In the genomic region with DNA sequence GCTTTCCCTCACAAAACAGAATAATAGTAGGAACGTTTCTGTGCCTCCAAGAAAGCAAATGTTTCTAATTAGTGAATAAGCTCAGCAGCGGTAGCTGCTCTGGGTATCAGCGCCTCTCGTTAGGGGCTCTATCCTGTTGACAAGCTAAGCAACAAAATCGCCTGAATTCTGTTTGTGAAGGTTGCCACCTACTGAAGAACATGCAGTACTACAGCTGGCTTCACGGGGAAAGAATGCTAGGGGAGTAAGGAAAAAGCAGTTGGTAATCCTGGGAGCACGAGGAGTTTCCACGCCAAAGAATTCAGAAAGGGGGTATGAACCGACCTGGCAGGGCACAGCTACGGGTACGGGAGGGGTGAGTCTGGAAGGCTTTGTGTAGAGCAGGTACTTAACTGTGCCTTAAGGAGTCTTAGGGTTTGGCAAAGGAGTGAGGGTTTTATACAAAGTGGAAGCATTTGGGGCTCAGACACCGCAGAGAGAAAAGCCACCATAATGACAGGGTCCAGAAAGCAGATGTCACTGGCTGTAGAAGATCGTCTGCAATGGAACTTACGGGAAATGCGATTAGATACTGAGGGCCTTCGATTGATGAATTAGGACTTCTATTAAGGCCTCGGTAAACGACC, we compare ENCODE assay signal across 7 cellular contexts.
DNase-seq lines count a peak whose midpoint lies in the region; ATAC-seq and TF ChIP-seq lines count a peak whose summit lies in the region.

No MANE protein-coding gene starts in this region.

- H3K4me2 ChIP-seq in HCT116 (ENCODE audit: low read length): peak overlapping the region; percentile 56

- H3K27me3 ChIP-seq in HCT116 (ENCODE audit: insufficient read depth, low read length) (no peaks in the 10 kb centered on the region), MG63 (peaks cover 3% of the 10 kb centered on the region; the same call in 1 of the 2 replicates), adipocyte (replicated peaks; ENCODE audit: control insufficient read depth, insufficient read depth, low read length) (no peaks in the 10 kb centered on the region)

- BruUV-seq in HCT116 (replicated peaks; lab: Mats Ljungman, UMichigan): no TSS peak

- H3K9me3 Mint-ChIP-seq in progenitor cell of endocrine pancreas (ENCODE audit: low read depth): no peaks in the 10 kb centered on the region

- H3K36me3 Mint-ChIP-seq in progenitor cell of endocrine pancreas (ENCODE audit: insufficient read depth): no peaks in the 10 kb centered on the region

- H3K9ac ChIP-seq in HCT116 (ENCODE audit: low read length) (no peak overlapping the region), adipocyte (ENCODE audit: low read length) (no peak overlapping the region)

- TF ChIP-seq CTCF in GM12865 (IDR thresholded peaks at IDR 0.05; ENCODE audit: insufficient read depth, low read depth, low read length, missing control alignments) (peak; percentile 81), HCT116 (IDR thresholded peaks at IDR 0.05 in 2 of 3, conservative IDR thresholded peaks at IDR 0.05 in 1 of 3; ENCODE audit: borderline replicate concordance in 1 of 3, insufficient read depth in 1 of 3, low read depth in 2 of 3, low read length in 2 of 3) (peak; percentile 67 to 88 (median 85)), progenitor cell of endocrine pancreas (IDR thresholded peaks at IDR 0.05; ENCODE audit: unreplicated experiment) (peak; percentile 83)

- H3K9me3 ChIP-seq in HCT116 (ENCODE audit: control insufficient read depth in 1 of 2, insufficient read depth in 1 of 2, low read depth in 1 of 2, low read length in 2 of 2) (no peaks in the 10 kb centered on the region), MG63 (peaks cover 6% of the 10 kb centered on the region), adipocyte (ENCODE audit: control insufficient read depth, low read length) (no peaks in the 10 kb centered on the region)

- DNase-seq in GM12865 (ENCODE audit: low read depth) (peak; percentile 63), HCT116 (ENCODE audit: low read depth, low spot score) (peak; percentile 60), MG63 (peak; percentile 92), SHP77 treated with DMSO at 0.1 percent for 48 hours (lab: John Stamatoyannopoulos, UW) (peak; percentile 16), adipocyte (ENCODE audit: low read depth) (peak; percentile 92), left cardiac atrium (peak; percentile 36), progenitor cell of endocrine pancreas (ENCODE audit: low spot score, unreplicated experiment) (peak; percentile 51)

- POLR2A ChIA-PET in HCT116 (lab: Charles Lee): no interaction called here

- RAD21 ChIA-PET in HCT116 (lab: Charles Lee; ENCODE audit: low non-redundant PET in 1 of 2, low total read pairs in 2 of 2, uncharacterized antibody in 2 of 2, unreplicated experiment in 2 of 2): interaction anchor here in 1 of 2 experiments (0.7 kb wide), 1 partner anchor 329 kb away, joined by 3 read pairs; no protein-coding TSS in a partner anchor

- H3K4me3 Mint-ChIP-seq in progenitor cell of endocrine pancreas (ENCODE audit: low read depth): no peak overlapping the region

- H3K36me3 ChIP-seq in HCT116 (ENCODE audit: control insufficient read depth in 1 of 2, insufficient read depth in 2 of 2, low read length in 2 of 2): no peaks in the 10 kb centered on the region
- H3K36me3 ChIP-seq in MG63: no peaks in the 10 kb centered on the region
- H3K36me3 ChIP-seq in adipocyte (ENCODE audit: control insufficient read depth, insufficient read depth, low read length, severe bottlenecking): no peaks in the 10 kb centered on the region

- no peaks in the 10 kb centered on the region for H3K79me2 ChIP-seq in HCT116 (ENCODE audit: insufficient read depth, low read length)

- H3K4me3 ChIP-seq in GM12865 (ENCODE audit: low read depth, low read length) (no peak overlapping the region), HCT116 (replicated peaks in 1 of 2; ENCODE audit: low read depth in 1 of 2, low read length in 2 of 2) (no peak overlapping the region; a peak in 1 of 4 replicates), MG63 (peak overlapping the region; percentile 13), adipocyte (ENCODE audit: low read length) (peak overlapping the region; percentile 45)

- H3K4me1 ChIP-seq in HCT116 (ENCODE audit: control insufficient read depth in 1 of 2, insufficient read depth in 2 of 2, low read length in 2 of 2) (peaks cover 0 to 16% of the 10 kb centered on the region in 2 experiments; a peak in 2 of 4 replicates), adipocyte (ENCODE audit: control insufficient read depth, insufficient read depth, low read length) (no peaks in the 10 kb centered on the region)

- no peak overlapping the region for H3K27ac ChIP-seq in HCT116 (ENCODE audit: low read depth, low read length)

- CTCF ChIA-PET in HCT116 (lab: Charles Lee): interaction anchor here (0.6 to 1.5 kb wide), 17 partner anchors 8 to 693 kb away, joined by 3 to 9 read pairs (median 4); no protein-coding TSS in a partner anchor

- TF ChIP-seq RAD21 in HCT116 (IDR thresholded peaks at IDR 0.05; ENCODE audit: low read depth): peak; percentile 78

- peaks cover 6% of the 10 kb centered on the region for H3K4me1 Mint-ChIP-seq in progenitor cell of endocrine pancreas (ENCODE audit: low read depth)

- H3K27ac Mint-ChIP-seq in progenitor cell of endocrine pancreas: peak overlapping the region; percentile 69

- no peaks in the 10 kb centered on the region for H3K27me3 Mint-ChIP-seq in progenitor cell of endocrine pancreas

- intact Hi-C loops in HCT116 (cut with micrococcal nuclease): loop anchor here (2.0 to 5.0 kb wide), 3 partner anchors 30 to 288 kb away; no protein-coding TSS in a partner anchor
- intact Hi-C loops in left cardiac atrium (cut with DNase I): loop anchor here (5.0 kb wide), 2 partner anchors 33 to 52 kb away; no protein-coding TSS in a partner anchor

- H4K20me1 ChIP-seq in HCT116 (ENCODE audit: insufficient read depth): no peaks in the 10 kb centered on the region

- peak overlapping the region; percentile 87 for H2AFZ ChIP-seq in HCT116 (ENCODE audit: low read depth, low read length, poor library complexity, severe bottlenecking)

- no peak for TF ChIP-seq POLR2A in HCT116 (IDR thresholded peaks at IDR 0.05; ENCODE audit: borderline replicate concordance, extremely low read depth, insufficient read depth, insufficient read length)

- no peaks in the 10 kb centered on the region for H3K9me2 ChIP-seq in HCT116 (ENCODE audit: insufficient read depth)

- peak; percentile 93 for ATAC-seq in HCT116
- peak; percentile 86 to 90 for ATAC-seq in left cardiac atrium

TF ChIP-seq in HCT116, 20 proteins besides CTCF, POLR2A, EP300 and RAD21:
- TF ChIP-seq, protein P1, sequence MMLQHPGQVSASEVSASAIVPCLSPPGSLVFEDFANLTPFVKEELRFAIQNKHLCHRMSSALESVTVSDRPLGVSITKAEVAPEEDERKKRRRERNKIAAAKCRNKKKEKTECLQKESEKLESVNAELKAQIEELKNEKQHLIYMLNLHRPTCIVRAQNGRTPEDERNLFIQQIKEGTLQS (IDR thresholded peaks at IDR 0.05): no peak
- no peak for TF ChIP-seq JUND (IDR thresholded peaks at IDR 0.05)
- TF ChIP-seq CBX3 (IDR thresholded peaks at IDR 0.05; ENCODE audit: low read depth): no peak
- no peak for TF ChIP-seq EZH2 (IDR thresholded peaks at IDR 0.05)
- no peak for TF ChIP-seq EGR1 (IDR thresholded peaks at IDR 0.05; ENCODE audit: low read depth)

Comparison
In these comparisons a context has a peak if more than half of its experiments do, and no peak if none do; other contexts are left out.
1. DNase-seq: peak in every context shown above with its lines; median percentile 92 in MG63; 92 in adipocyte; 63 in GM12865; 60 in HCT116; 51 in progenitor cell of endocrine pancreas; 36 in left cardiac atrium; 16 in SHP77 treated with DMSO at 0.1 percent for 48 hours.
2. H3K4me3 ChIP-seq: peak in MG63 (single experiment) and adipocyte (single experiment); none in GM12865 (single experiment) and HCT116 (0 of 2).
3. Peak in every context shown above with its lines, with median percentiles within 50 percentile points of each other: CTCF ChIP-seq.